Comparison of ENCODE assay signal across 29 cellular contexts in the genomic region with DNA sequence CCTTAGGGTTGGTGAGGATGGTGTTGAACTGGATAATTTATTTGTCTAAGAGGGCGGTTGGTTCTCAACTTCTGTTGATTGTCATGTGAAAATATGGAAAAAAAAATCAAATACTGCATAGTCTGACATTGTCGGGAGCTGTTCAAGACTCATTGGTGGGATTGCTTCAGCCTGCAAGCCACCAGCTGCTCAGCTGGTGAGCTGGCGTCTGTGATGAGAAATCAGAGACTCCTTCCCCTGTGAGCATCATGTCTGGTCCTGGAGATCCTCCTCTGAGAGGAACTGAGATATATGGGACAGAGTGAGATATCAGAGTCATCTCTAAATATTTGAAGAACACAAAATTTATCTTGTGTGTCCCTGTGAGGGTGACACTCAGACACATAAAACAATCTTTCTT.
"Had no signal": no experiment of that assay in that cellular context is flagged by ENCODE, and none has a peak within 500 bp of the region (broad histone marks: within the 10 kb centered on the region; RNA-seq: fewer than 3 reads in every experiment).

No MANE protein-coding gene starts in this region.

- H3K79me2 ChIP-seq: parathyroid adenoma had no signal

- H2AFZ ChIP-seq: neural progenitor cell, parathyroid adenoma had no signal

- H3K9me3 ChIP-seq: ovary, psoas muscle, right lobe of liver, sigmoid colon, spleen, suprapubic skin, testis, tibial artery, transverse colon, upper lobe of right lung, uterus had no signal

- H3K4me3 ChIP-seq: neural progenitor cell, ovary, psoas muscle, right lobe of liver, sigmoid colon, skin epidermis, smooth muscle cell, spleen, suprapubic skin, testis, tibial artery, transverse colon, upper lobe of right lung, uterus had no signal

- H3K4me1 ChIP-seq: parathyroid adenoma, psoas muscle, right lobe of liver, sigmoid colon, spleen, suprapubic skin, testis, tibial artery, transverse colon, upper lobe of right lung, uterus had no signal

- DNase-seq: natural killer cell; occipital lobe; ovary; posterior cingulate gyrus; psoas muscle; right cardiac atrium; right lobe of liver; sigmoid colon; spleen; stimulated activated CD4-positive, alpha-beta T cell treated with anti-CD3 and anti-CD28 coated beads, Interleukin-12 subunit alpha, Interleukin-12 subunit beta, amount 100 ng/mL, for 4 hours; stimulated activated CD4-positive, alpha-beta T cell treated with anti-CD3 and anti-CD28 coated beads, Interleukin-1b, Interleukin-23, amount 100 ng/mL, for 48 hours; stimulated activated CD4-positive, alpha-beta T cell treated with anti-CD3 and anti-CD28 coated beads, Interleukin-4, amount 100 ng/mL, for 1 hour; stimulated activated CD4-positive, alpha-beta T cell treated with anti-CD3 and anti-CD28 coated beads, Interleukin-4, amount 100 ng/mL, for 4 hours; stimulated activated CD8-positive, alpha-beta memory T cell treated with anti-CD3 and anti-CD28 coated beads, Interleukin-4, amount 100 ng/mL, for 48 hours; stimulated activated naive CD4-positive, alpha-beta T cell; stimulated activated naive CD8-positive, alpha-beta T cell treated with anti-CD3 and anti-CD28 coated beads, Interleukin-15, amount 100 ng/mL, for 72 hours; stimulated activated naive CD8-positive, alpha-beta T cell treated with anti-CD3 and anti-CD28 coated beads, Interleukin-15, Interleukin-2, amounts not matched to agents 100 U/mL and 50 U/mL, for 24 hours; substantia nigra; testis; tibial artery; transverse colon; upper lobe of right lung; uterus had no signal

- H3K4me2 ChIP-seq: neural progenitor cell, smooth muscle cell had no signal

- H3K36me3 ChIP-seq: neural progenitor cell, ovary, right lobe of liver, sigmoid colon, spleen, suprapubic skin, tibial artery, transverse colon, upper lobe of right lung, uterus had no signal

- H3K27ac ChIP-seq: neural progenitor cell, ovary, parathyroid adenoma, psoas muscle, right lobe of liver, sigmoid colon, skin epidermis, spleen, suprapubic skin, testis, tibial artery, transverse colon, upper lobe of right lung, uterus had no signal

- H3K27me3 ChIP-seq: neural progenitor cell, ovary, right lobe of liver, sigmoid colon, spleen, suprapubic skin, testis, tibial artery, transverse colon, upper lobe of right lung, uterus had no signal

- ATAC-seq: natural killer cell; psoas muscle; right cardiac atrium; right lobe of liver; stimulated activated memory B cell treated with anti-CD40 and anti-IgM and Interleukin-4, amounts not matched to agents 10 μg/mL and 1 μg/mL and 100 μg/mL, for 72 hours; stimulated activated naive CD8-positive, alpha-beta T cell treated with anti-CD3 and anti-CD28 coated beads, Interleukin-15, amount 100 ng/mL, for 72 hours; stimulated activated naive CD8-positive, alpha-beta T cell treated with anti-CD3 and anti-CD28 coated beads, Interleukin-15, Interleukin-2, amounts not matched to agents 100 U/mL and 50 U/mL, for 24 hours; upper lobe of right lung had no signal

- H3K9ac ChIP-seq: neural progenitor cell, parathyroid adenoma had no signal
